33 cellular contexts compared by ENCODE assay signal in genomic region chr7:26103541-26104070, GRCh38. TPM values are rescaled to one million over a fixed set of nuclear protein-coding genes. Genes with fewer than 3 reads are reported as not detected.
A peak's percentile ranks its signal among the peaks of the same experiment; 100 is the strongest.
DNase-seq lines count a peak whose midpoint lies in the region; ATAC-seq, FAIRE-seq and TF ChIP-seq lines count a peak whose summit lies in the region.
"Had no signal": no experiment of that assay in that cellular context is flagged by ENCODE, and none has a peak within 500 bp of the region (broad histone marks: within the 10 kb centered on the region; RNA-seq: fewer than 3 reads in every experiment).

No MANE protein-coding gene starts in this region.

- no peak overlapping the region for H3K4me3 Mint-ChIP-seq in neural progenitor cell
- H3K4me3 Mint-ChIP-seq: immature natural killer cell; stimulated activated memory B cell treated with anti-CD40 and anti-IgM and Interleukin-4, amounts not matched to agents 10 μg/mL and 1 μg/mL and 100 μg/mL, for 72 hours; type B pancreatic cell had no signal

- H3K9ac ChIP-seq in neural progenitor cell, result no peak overlapping the region
- H3K9ac ChIP-seq: BLaER1 treated with 17β-estradiol and CSF1 and Interleukin-3, amounts not matched to agents 10 nM and 100 nM had no signal

- H3K36me3 ChIP-seq in neural progenitor cell, result no peaks in the 10 kb centered on the region
- H3K36me3 ChIP-seq: breast epithelium, gastroesophageal sphincter, pancreas had no signal

- peaks cover 26% of the 10 kb centered on the region for H3K4me1 ChIP-seq in neural progenitor cell
- H3K4me1 ChIP-seq: breast epithelium, Caco-2, gastroesophageal sphincter, pancreas had no signal

- H3K27ac ChIP-seq in neural progenitor cell, result no peak overlapping the region
- H3K27ac ChIP-seq: breast epithelium, gastroesophageal sphincter, hepatocyte, pancreas, PC-9, VCaP had no signal

- no peaks in the 10 kb centered on the region for H3K27me3 ChIP-seq in neural progenitor cell
- H3K27me3 ChIP-seq: BLaER1 treated with 17β-estradiol and CSF1 and Interleukin-3, amounts not matched to agents 10 nM and 100 nM; breast epithelium; hepatocyte; pancreas had no signal

- peaks cover 39% of the 10 kb centered on the region for H3F3A ChIP-seq in neural progenitor cell (ENCODE audit: low read depth)

- H3K4me3 ChIP-seq in NB4 (ENCODE audit: low read depth, low read length) (peak overlapping the region; percentile 21), neural progenitor cell (no peak overlapping the region)
- H3K4me3 ChIP-seq: BLaER1 treated with 17β-estradiol and CSF1 and Interleukin-3, amounts not matched to agents 10 nM and 100 nM; breast epithelium; gastroesophageal sphincter; hepatocyte; K562; pancreas; PC-9 had no signal

- H3K9me3 ChIP-seq in neural progenitor cell (ENCODE audit: low read depth), result no peaks in the 10 kb centered on the region
- H3K9me3 ChIP-seq: breast epithelium, Caco-2, gastroesophageal sphincter, pancreas had no signal

- H3K36me3 Mint-ChIP-seq in neural progenitor cell, result peaks cover 6% of the 10 kb centered on the region
- H3K36me3 Mint-ChIP-seq: activated naive CD4-positive, alpha-beta T cell treated with anti-CD3 and anti-CD28 coated beads, Interleukin-2, amount 50 U/mL, for 72 hours; immature natural killer cell; stimulated activated memory B cell treated with anti-CD40 and anti-IgM and Interleukin-4, amounts not matched to agents 10 μg/mL and 1 μg/mL and 100 μg/mL, for 72 hours; type B pancreatic cell had no signal

- peaks cover 7% of the 10 kb centered on the region for H3K27me3 Mint-ChIP-seq in neural progenitor cell (ENCODE audit: insufficient read depth, low read depth)
- H3K27me3 Mint-ChIP-seq: stimulated activated memory B cell treated with anti-CD40 and anti-IgM and Interleukin-4, amounts not matched to agents 10 μg/mL and 1 μg/mL and 100 μg/mL, for 72 hours; type B pancreatic cell had no signal

- peak; percentile 100 for FAIRE-seq in G401.6 (lab: Jason Lieb, UNC)
- FAIRE-seq: H1, HTR-8/SVneo, K562, pancreas had no signal

- peaks cover 30% of the 10 kb centered on the region for H3K4me1 Mint-ChIP-seq in neural progenitor cell

- H3K79me2 ChIP-seq in neural progenitor cell (ENCODE audit: low read depth), result no peaks in the 10 kb centered on the region
- H3K79me2 ChIP-seq: hepatocyte had no signal

- peak; percentile 19 for TF ChIP-seq POLR2A in NB4 (IDR thresholded peaks at IDR 0.05; ENCODE audit: extremely low read depth, insufficient read length)

- no peak overlapping the region for H3K27ac Mint-ChIP-seq in neural progenitor cell
- H3K27ac Mint-ChIP-seq: activated naive CD4-positive, alpha-beta T cell treated with anti-CD3 and anti-CD28 coated beads, Interleukin-2, amount 50 U/mL, for 72 hours; immature natural killer cell; stimulated activated memory B cell treated with anti-CD40 and anti-IgM and Interleukin-4, amounts not matched to agents 10 μg/mL and 1 μg/mL and 100 μg/mL, for 72 hours; type B pancreatic cell had no signal

- peak; percentile 80 for DNase-seq in NB4 (ENCODE audit: low read depth)
- DNase-seq in SKM-1 (lab: John Stamatoyannopoulos, UW; ENCODE audit: unreplicated experiment), result peak; percentile 46
- peak; percentile 41 for DNase-seq in neural progenitor cell (ENCODE audit: low spot score)
- DNase-seq in activated CD4-positive, CD25-positive, alpha-beta regulatory T cell treated with anti-CD3 and anti-CD28 coated beads, Interleukin-2, amount 50 U/mL, for 72 hours, result no peak
- no peak for DNase-seq in T-helper 2 cell
- DNase-seq: activated CD4-positive, alpha-beta T cell treated with anti-CD3 and anti-CD28 coated beads for 48 hours; activated effector memory CD4-positive, alpha-beta T cell treated with Interleukin-2 at 50 U/mL for 16 hours; activated T-cell treated with anti-CD3 and anti-CD28 coated beads, Interleukin-2, amount 50 U/mL, for 1 hour; Caco-2; effector CD4-positive, alpha-beta T cell; immature natural killer cell; left cardiac atrium; mammary epithelial cell; NCI-H1436 treated with DMSO at 0.1 percent for 48 hours; NCI-H2081 treated with DMSO at 0.1 percent for 48 hours; NCI-H226; pancreas; T-helper 9 cell had no signal

- no peaks in the 10 kb centered on the region for H4K20me1 ChIP-seq in neural progenitor cell (ENCODE audit: low read depth)
- H4K20me1 ChIP-seq: BLaER1 treated with 17β-estradiol and CSF1 and Interleukin-3, amounts not matched to agents 10 nM and 100 nM had no signal

- TF ChIP-seq CTCF in NB4 (IDR thresholded peaks at IDR 0.05; ENCODE audit: low read depth, low read length) (no peak), neural progenitor cell (IDR thresholded peaks at IDR 0.05) (no peak)

- peak overlapping the region; percentile 46 for H3K4me2 ChIP-seq in neural progenitor cell
- H3K4me2 ChIP-seq: hepatocyte, PC-9 had no signal

- no peak for ATAC-seq in HG02798 (IDR thresholded peaks at IDR 0.05; ENCODE audit: poor library complexity, unreplicated experiment)
- no peak for ATAC-seq in GM21447 (IDR thresholded peaks at IDR 0.05; ENCODE audit: unreplicated experiment)
- ATAC-seq: activated naive CD4-positive, alpha-beta T cell treated with anti-CD3 and anti-CD28 coated beads, Interleukin-2, amount 50 U/mL, for 72 hours; gastroesophageal sphincter; K562; left cardiac atrium; pancreas; stimulated activated memory B cell treated with anti-CD40 and anti-IgM and Interleukin-4, amounts not matched to agents 10 μg/mL and 1 μg/mL and 100 μg/mL, for 72 hours had no signal

- no peak overlapping the region for H2AFZ ChIP-seq in neural progenitor cell (replicated peaks)
- H2AFZ ChIP-seq: hepatocyte, PC-9 had no signal

- H3K9me3 Mint-ChIP-seq in neural progenitor cell, result peaks cover 2% of the 10 kb centered on the region
- H3K9me3 Mint-ChIP-seq: activated naive CD4-positive, alpha-beta T cell treated with anti-CD3 and anti-CD28 coated beads, Interleukin-2, amount 50 U/mL, for 72 hours; immature natural killer cell; stimulated activated memory B cell treated with anti-CD40 and anti-IgM and Interleukin-4, amounts not matched to agents 10 μg/mL and 1 μg/mL and 100 μg/mL, for 72 hours; type B pancreatic cell had no signal

RNA-seq across cellular contexts. Expression of gene NFE2L3, which starts 48.4 kb away (rescaled TPM):
- 6.2 and 6.9 TPM in 2 replicates for total RNA-seq in neural progenitor cell (ENCODE audit: low replicate concordance)

Comparison
In these comparisons a context has a peak if more than half of its experiments do, and no peak if none do; other contexts are left out.
1. DNase-seq: peak in NB4 (single experiment), SKM-1 (single experiment) and neural progenitor cell (single experiment); none in activated CD4-positive, CD25-positive, alpha-beta regulatory T cell treated with anti-CD3 and anti-CD28 coated beads, Interleukin-2, amount 50 U/mL, for 72 hours (single experiment) and T-helper 2 cell (0 of 5).